Comparison of ENCODE assay signal across 1 cellular context in the genomic region with DNA sequence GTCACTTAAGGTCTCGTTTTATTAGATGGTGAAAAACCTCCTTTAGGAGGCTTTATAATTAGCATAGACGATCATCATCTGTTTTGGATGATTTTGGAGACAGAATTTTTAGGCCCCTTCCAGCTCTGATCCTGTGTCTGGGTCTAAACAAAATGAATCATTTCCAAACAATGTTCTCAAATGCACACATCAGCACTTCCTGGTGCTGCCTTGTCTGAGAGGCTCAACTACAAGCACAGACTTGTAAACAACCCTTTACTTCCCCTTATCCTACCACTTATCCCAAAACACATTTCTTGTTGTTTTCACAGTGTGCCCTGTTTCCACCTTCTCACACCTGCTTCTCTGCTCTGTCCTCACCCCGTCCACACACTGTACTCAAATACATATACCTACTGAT.
TF ChIP-seq lines count a peak whose summit lies in the region.

No MANE protein-coding gene starts in this region.

TF ChIP-seq in HCT116, 20 proteins besides CTCF, POLR2A, EP300 and RAD21 (continued from another document):
- TF ChIP-seq, protein P1, sequence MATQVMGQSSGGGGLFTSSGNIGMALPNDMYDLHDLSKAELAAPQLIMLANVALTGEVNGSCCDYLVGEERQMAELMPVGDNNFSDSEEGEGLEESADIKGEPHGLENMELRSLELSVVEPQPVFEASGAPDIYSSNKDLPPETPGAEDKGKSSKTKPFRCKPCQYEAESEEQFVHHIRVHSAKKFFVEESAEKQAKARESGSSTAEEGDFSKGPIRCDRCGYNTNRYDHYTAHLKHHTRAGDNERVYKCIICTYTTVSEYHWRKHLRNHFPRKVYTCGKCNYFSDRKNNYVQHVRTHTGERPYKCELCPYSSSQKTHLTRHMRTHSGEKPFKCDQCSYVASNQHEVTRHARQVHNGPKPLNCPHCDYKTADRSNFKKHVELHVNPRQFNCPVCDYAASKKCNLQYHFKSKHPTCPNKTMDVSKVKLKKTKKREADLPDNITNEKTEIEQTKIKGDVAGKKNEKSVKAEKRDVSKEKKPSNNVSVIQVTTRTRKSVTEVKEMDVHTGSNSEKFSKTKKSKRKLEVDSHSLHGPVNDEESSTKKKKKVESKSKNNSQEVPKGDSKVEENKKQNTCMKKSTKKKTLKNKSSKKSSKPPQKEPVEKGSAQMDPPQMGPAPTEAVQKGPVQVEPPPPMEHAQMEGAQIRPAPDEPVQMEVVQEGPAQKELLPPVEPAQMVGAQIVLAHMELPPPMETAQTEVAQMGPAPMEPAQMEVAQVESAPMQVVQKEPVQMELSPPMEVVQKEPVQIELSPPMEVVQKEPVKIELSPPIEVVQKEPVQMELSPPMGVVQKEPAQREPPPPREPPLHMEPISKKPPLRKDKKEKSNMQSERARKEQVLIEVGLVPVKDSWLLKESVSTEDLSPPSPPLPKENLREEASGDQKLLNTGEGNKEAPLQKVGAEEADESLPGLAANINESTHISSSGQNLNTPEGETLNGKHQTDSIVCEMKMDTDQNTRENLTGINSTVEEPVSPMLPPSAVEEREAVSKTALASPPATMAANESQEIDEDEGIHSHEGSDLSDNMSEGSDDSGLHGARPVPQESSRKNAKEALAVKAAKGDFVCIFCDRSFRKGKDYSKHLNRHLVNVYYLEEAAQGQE (IDR thresholded peaks at IDR 0.05; ENCODE audit: low read depth), result no peak
- TF ChIP-seq JUND (IDR thresholded peaks at IDR 0.05), result no peak
- TF ChIP-seq POLR2AphosphoS5 (IDR thresholded peaks at IDR 0.05; ENCODE audit: low read depth, low read length), result no peak
- no peak for TF ChIP-seq SRF (IDR thresholded peaks at IDR 0.05; ENCODE audit: low read depth)
